Comparison of ENCODE assay signal across 29 cellular contexts in the genomic region with DNA sequence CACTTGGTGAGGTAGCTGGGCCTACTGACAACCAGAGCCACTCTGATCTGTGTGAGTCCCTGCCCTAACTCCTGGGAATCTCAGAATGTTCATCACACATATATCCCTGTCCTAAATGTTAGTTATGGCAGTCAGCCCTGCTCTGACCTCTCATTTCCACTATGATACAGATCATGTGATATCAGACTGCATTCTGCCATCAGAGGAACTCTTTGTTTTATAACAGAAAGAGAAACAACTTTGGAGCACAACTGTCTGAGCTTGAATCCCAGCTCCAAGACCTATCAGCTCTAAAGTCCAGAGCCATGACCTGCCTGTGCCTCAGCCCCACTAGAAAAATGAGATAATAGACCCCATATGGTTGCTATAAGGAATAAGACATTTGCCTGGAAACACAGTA. TPM values are rescaled to one million over a fixed set of nuclear protein-coding genes. Genes with fewer than 3 reads are reported as not detected.
"Had no signal": no experiment of that assay in that cellular context is flagged by ENCODE, and none has a peak within 500 bp of the region (broad histone marks: within the 10 kb centered on the region; RNA-seq: fewer than 3 reads in every experiment).

No MANE protein-coding gene starts in this region.

- H3K27ac Mint-ChIP-seq: activated CD4-positive, alpha-beta memory T cell treated with anti-CD3 and anti-CD28 coated beads for 36 hours; activated CD4-positive, alpha-beta T cell treated with anti-CD3 and anti-CD28 coated beads for 36 hours; activated CD4-positive, alpha-beta T cell treated with anti-CD3 and anti-CD28 coated beads, Interleukin-2, amount 10 ng/mL, durations not matched to agents 24 days and 14 days; activated CD8-positive, alpha-beta memory T cell treated with anti-CD3 and anti-CD28 coated beads, Interleukin-2, amount 10 ng/mL, durations not matched to agents 7 days and 5 days; activated CD8-positive, alpha-beta T cell treated with anti-CD3 and anti-CD28 coated beads, Interleukin-2, amount 10 ng/mL, durations not matched to agents 7 days and 5 days; activated naive CD8-positive, alpha-beta T cell; activated T-cell treated with anti-CD3 and anti-CD28 coated beads, Interleukin-2, amount 50 U/mL, for 24 hours; activated T-helper 17 cell treated with anti-CD3 and anti-CD28 coated beads, Interleukin-2, amount 50 U/mL, for 72 hours had no signal

- H3K9me3 ChIP-seq: body of pancreas, gastrocnemius medialis, heart left ventricle had no signal

- H3K4me1 ChIP-seq: body of pancreas, gastrocnemius medialis, heart left ventricle had no signal

- DNase-seq: activated CD4-positive, alpha-beta memory T cell treated with anti-CD3 and anti-CD28 coated beads for 36 hours; activated CD4-positive, alpha-beta T cell treated with anti-CD3 and anti-CD28 coated beads for 36 hours; activated CD4-positive, alpha-beta T cell treated with anti-CD3 and anti-CD28 coated beads, Interleukin-2, amount 10 ng/mL, durations not matched to agents 24 days and 14 days; activated CD4-positive, CD25-positive, alpha-beta regulatory T cell; activated CD4-positive, CD25-positive, alpha-beta regulatory T cell treated with anti-CD3 and anti-CD28 coated beads, Interleukin-2, amount 50 U/mL, for 72 hours; activated CD8-positive, alpha-beta memory T cell treated with anti-CD3 and anti-CD28 coated beads, Interleukin-2, amount 10 ng/mL, durations not matched to agents 7 days and 5 days; activated CD8-positive, alpha-beta memory T cell treated with anti-CD3 and anti-CD28 coated beads, Interleukin-2, amount 50 U/mL, for 4 hours; activated CD8-positive, alpha-beta T cell treated with anti-CD3 and anti-CD28 coated beads, Interleukin-2, amount 10 ng/mL, durations not matched to agents 7 days and 5 days; activated effector memory CD4-positive, alpha-beta T cell treated with Interleukin-2 at 50 U/mL for 16 hours; activated gamma-delta T cell treated with Interleukin-2 at 50 U/mL for 16 hours; activated naive CD4-positive, alpha-beta T cell treated with anti-CD3 and anti-CD28 coated beads, Interleukin-2, amount 50 U/mL, for 16 hours; activated naive CD4-positive, alpha-beta T cell treated with Interleukin-2 at 50 U/mL for 16 hours; activated T-cell treated with anti-CD3 and anti-CD28 coated beads, Interleukin-2, amount 50 U/mL, for 24 hours; amygdala; aorta; body of pancreas; caudate nucleus; cortex of kidney; dermis blood vessel endothelial cell; effector CD4-positive, alpha-beta T cell; foreskin fibroblast; gastrocnemius medialis; glutamatergic neuron; heart left ventricle; T-helper 2 cell had no signal

- ATAC-seq: activated CD4-positive, alpha-beta T cell treated with anti-CD3 and anti-CD28 coated beads for 36 hours; activated CD8-positive, alpha-beta memory T cell treated with anti-CD3 and anti-CD28 coated beads, Interleukin-2, amount 10 ng/mL, durations not matched to agents 7 days and 5 days; activated CD8-positive, alpha-beta T cell treated with anti-CD3 and anti-CD28 coated beads, Interleukin-2, amount 10 ng/mL, durations not matched to agents 7 days and 5 days; activated T-helper 17 cell treated with anti-CD3 and anti-CD28 coated beads, Interleukin-2, amount 50 U/mL, for 72 hours; body of pancreas; esophagus mucosa; gastrocnemius medialis; heart left ventricle had no signal

- H3K27ac ChIP-seq: body of pancreas, gastrocnemius medialis, heart left ventricle had no signal

- H3K36me3 Mint-ChIP-seq: activated CD4-positive, alpha-beta memory T cell treated with anti-CD3 and anti-CD28 coated beads for 36 hours had no signal

- H3K4me3 ChIP-seq: body of pancreas, gastrocnemius medialis, heart left ventricle had no signal

- H3K27me3 ChIP-seq: body of pancreas, gastrocnemius medialis, heart left ventricle had no signal

- H3K9me3 Mint-ChIP-seq: activated CD4-positive, alpha-beta memory T cell treated with anti-CD3 and anti-CD28 coated beads for 36 hours; activated CD4-positive, alpha-beta T cell treated with anti-CD3 and anti-CD28 coated beads, Interleukin-2, amount 10 ng/mL, durations not matched to agents 24 days and 14 days; activated T-cell treated with anti-CD3 and anti-CD28 coated beads, Interleukin-2, amount 50 U/mL, for 24 hours; activated T-helper 17 cell treated with anti-CD3 and anti-CD28 coated beads, Interleukin-2, amount 50 U/mL, for 72 hours had no signal

- H3K36me3 ChIP-seq: gastrocnemius medialis, heart left ventricle had no signal

- H3K27me3 Mint-ChIP-seq: activated CD4-positive, alpha-beta memory T cell treated with anti-CD3 and anti-CD28 coated beads for 36 hours; activated CD4-positive, alpha-beta T cell treated with anti-CD3 and anti-CD28 coated beads for 36 hours; activated CD4-positive, alpha-beta T cell treated with anti-CD3 and anti-CD28 coated beads, Interleukin-2, amount 10 ng/mL, durations not matched to agents 24 days and 14 days; activated CD8-positive, alpha-beta memory T cell treated with anti-CD3 and anti-CD28 coated beads, Interleukin-2, amount 10 ng/mL, durations not matched to agents 7 days and 5 days; activated naive CD8-positive, alpha-beta T cell; activated T-cell treated with anti-CD3 and anti-CD28 coated beads, Interleukin-2, amount 50 U/mL, for 24 hours; activated T-helper 17 cell treated with anti-CD3 and anti-CD28 coated beads, Interleukin-2, amount 50 U/mL, for 72 hours had no signal

- H3K4me3 Mint-ChIP-seq: activated CD4-positive, alpha-beta memory T cell treated with anti-CD3 and anti-CD28 coated beads for 36 hours; activated CD4-positive, alpha-beta T cell treated with anti-CD3 and anti-CD28 coated beads for 36 hours; activated CD4-positive, alpha-beta T cell treated with anti-CD3 and anti-CD28 coated beads, Interleukin-2, amount 10 ng/mL, durations not matched to agents 24 days and 14 days; activated CD8-positive, alpha-beta memory T cell treated with anti-CD3 and anti-CD28 coated beads, Interleukin-2, amount 10 ng/mL, durations not matched to agents 7 days and 5 days; activated CD8-positive, alpha-beta T cell treated with anti-CD3 and anti-CD28 coated beads, Interleukin-2, amount 10 ng/mL, durations not matched to agents 7 days and 5 days; activated naive CD8-positive, alpha-beta T cell; activated T-cell treated with anti-CD3 and anti-CD28 coated beads, Interleukin-2, amount 50 U/mL, for 24 hours; activated T-helper 17 cell treated with anti-CD3 and anti-CD28 coated beads, Interleukin-2, amount 50 U/mL, for 72 hours had no signal

- H3K4me1 Mint-ChIP-seq: activated CD4-positive, alpha-beta T cell treated with anti-CD3 and anti-CD28 coated beads for 36 hours; activated CD4-positive, alpha-beta T cell treated with anti-CD3 and anti-CD28 coated beads, Interleukin-2, amount 10 ng/mL, durations not matched to agents 24 days and 14 days; activated T-helper 17 cell treated with anti-CD3 and anti-CD28 coated beads, Interleukin-2, amount 50 U/mL, for 72 hours had no signal

RNA-seq across cellular contexts. Expression of a gene that starts 54.6 kb away (rescaled TPM):
- total RNA-seq: activated CD4-positive, alpha-beta memory T cell treated with anti-CD3 and anti-CD28 coated beads for 36 hours; activated CD4-positive, alpha-beta T cell treated with anti-CD3 and anti-CD28 coated beads, Interleukin-2, amount 10 ng/mL, durations not matched to agents 24 days and 14 days; activated CD8-positive, alpha-beta T cell treated with anti-CD3 and anti-CD28 coated beads, Interleukin-2, amount 10 ng/mL, durations not matched to agents 7 days and 5 days; activated T-helper 17 cell treated with anti-CD3 and anti-CD28 coated beads, Interleukin-2, amount 50 U/mL, for 72 hours; T-helper 1 cell treated with Interleukin-12 subunit alpha and Interleukin-12 subunit beta and Interleukin-4 antibody, amounts not matched to agents 30 ng/mL and 1 ng/mL, for 36 hours had no signal
